Comparison of ENCODE assay signal across 14 cellular contexts in the genomic region with DNA sequence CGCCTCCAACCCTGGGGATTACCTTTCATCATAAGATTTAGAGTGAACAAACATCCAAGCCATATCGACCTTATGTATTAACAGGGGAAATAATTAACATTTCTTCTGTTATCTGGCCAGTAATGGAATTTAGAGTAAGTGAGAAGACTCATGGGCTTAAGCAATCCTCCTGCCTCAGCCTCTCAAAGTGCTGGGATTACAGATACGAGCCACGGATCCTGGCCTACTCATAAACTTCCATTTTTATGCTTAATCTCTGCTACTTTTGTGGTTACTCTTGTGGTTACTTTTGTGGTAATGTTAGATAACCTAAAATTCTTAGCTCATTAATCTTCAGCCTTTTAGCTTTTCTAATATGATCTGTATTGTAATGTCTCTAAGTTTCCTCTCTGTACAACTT.
"Had no signal": no experiment of that assay in that cellular context is flagged by ENCODE, and none has a peak within 500 bp of the region (broad histone marks: within the 10 kb centered on the region; RNA-seq: fewer than 3 reads in every experiment).

No MANE protein-coding gene starts in this region.

- H3K36me3 ChIP-seq: heart left ventricle, neutrophil had no signal

- H3K27ac Mint-ChIP-seq: endodermal cell; naive thymus-derived CD4-positive, alpha-beta T cell; nephron progenitor cell; type B pancreatic cell had no signal

- H3K27me3 ChIP-seq: heart left ventricle, neutrophil had no signal

- H3K27ac ChIP-seq: coronary artery, heart left ventricle, neutrophil had no signal

- H3K4me1 Mint-ChIP-seq: endodermal cell; naive thymus-derived CD4-positive, alpha-beta T cell; nephron progenitor cell had no signal

- H3K4me1 ChIP-seq: heart left ventricle had no signal

- H3K27me3 Mint-ChIP-seq: naive thymus-derived CD4-positive, alpha-beta T cell; type B pancreatic cell had no signal

- H3K36me3 Mint-ChIP-seq: naive thymus-derived CD4-positive, alpha-beta T cell; type B pancreatic cell had no signal

- H3K9me3 Mint-ChIP-seq: endodermal cell, nephron progenitor cell had no signal

- DNase-seq: effector CD4-positive, alpha-beta T cell; endodermal cell; heart left ventricle; hippocampal formation; kidney glomerular epithelial cell; mesendoderm; naive thymus-derived CD4-positive, alpha-beta T cell; nephron progenitor cell; stimulated activated CD4-positive, alpha-beta T cell treated with anti-CD3 and anti-CD28 coated beads, Interleukin-2, amount 100 ng/mL, for 48 hours; stimulated activated naive CD4-positive, alpha-beta T cell treated with Interleukin-2 at 50 U/mL for 16 hours had no signal

- H3K4me2 ChIP-seq: smooth muscle cell had no signal

- H3K9me3 ChIP-seq: neutrophil had no signal

- H3K4me3 Mint-ChIP-seq: endodermal cell; naive thymus-derived CD4-positive, alpha-beta T cell; nephron progenitor cell; type B pancreatic cell had no signal

- H3K4me3 ChIP-seq: coronary artery, heart left ventricle, smooth muscle cell had no signal
